1 cellular context compared by ENCODE assay signal in genomic region chr14:52545584-52546317, GRCh38.
TF ChIP-seq lines count a peak whose summit lies in the region.

No MANE protein-coding gene starts in this region.

TF ChIP-seq in K562, 482 proteins besides CTCF, POLR2A, EP300 and RAD21:
- TF ChIP-seq NCOR1 (IDR thresholded peaks at IDR 0.05): no peak
- TF ChIP-seq MGA (IDR thresholded peaks at IDR 0.05): no peak
- TF ChIP-seq CREBBP (IDR thresholded peaks at IDR 0.05; ENCODE audit: low read depth, low read length): no peak
- TF ChIP-seq KDM5B (IDR thresholded peaks at IDR 0.05; ENCODE audit: insufficient replicate concordance, low read depth, low read length): no peak
- TF ChIP-seq BHLHE40 (IDR thresholded peaks at IDR 0.05; ENCODE audit: low read length): no peak
- no peak for TF ChIP-seq SMARCC2 (IDR thresholded peaks at IDR 0.05; ENCODE audit: low read depth)
- no peak for TF ChIP-seq ZNF511 (CRISPR knock-in tag; IDR thresholded peaks at IDR 0.05)
- TF ChIP-seq ZBTB17 (CRISPR knock-in tag; IDR thresholded peaks at IDR 0.05): no peak
- no peak for TF ChIP-seq MAX (CRISPR knock-in tag; IDR thresholded peaks at IDR 0.05)
- no peak for TF ChIP-seq ZSCAN29 (IDR thresholded peaks at IDR 0.05)
- TF ChIP-seq HDAC2 (IDR thresholded peaks at IDR 0.05): no peak
- TF ChIP-seq ZNF140 (CRISPR knock-in tag; IDR thresholded peaks at IDR 0.05): no peak
- TF ChIP-seq OTX1 (CRISPR knock-in tag; IDR thresholded peaks at IDR 0.05): no peak
- TF ChIP-seq KHSRP (IDR thresholded peaks at IDR 0.05): no peak
- no peak for TF ChIP-seq RHOXF2B (CRISPR knock-in tag; conservative IDR thresholded peaks at IDR 0.05)
- no peak for TF ChIP-seq ZNF133 (CRISPR knock-in tag; IDR thresholded peaks at IDR 0.05)
- no peak for TF ChIP-seq PATZ1 (CRISPR knock-in tag; IDR thresholded peaks at IDR 0.05; ENCODE audit: borderline replicate concordance)
